Comparison of ENCODE assay signal across 10 cellular contexts in the genomic region with DNA sequence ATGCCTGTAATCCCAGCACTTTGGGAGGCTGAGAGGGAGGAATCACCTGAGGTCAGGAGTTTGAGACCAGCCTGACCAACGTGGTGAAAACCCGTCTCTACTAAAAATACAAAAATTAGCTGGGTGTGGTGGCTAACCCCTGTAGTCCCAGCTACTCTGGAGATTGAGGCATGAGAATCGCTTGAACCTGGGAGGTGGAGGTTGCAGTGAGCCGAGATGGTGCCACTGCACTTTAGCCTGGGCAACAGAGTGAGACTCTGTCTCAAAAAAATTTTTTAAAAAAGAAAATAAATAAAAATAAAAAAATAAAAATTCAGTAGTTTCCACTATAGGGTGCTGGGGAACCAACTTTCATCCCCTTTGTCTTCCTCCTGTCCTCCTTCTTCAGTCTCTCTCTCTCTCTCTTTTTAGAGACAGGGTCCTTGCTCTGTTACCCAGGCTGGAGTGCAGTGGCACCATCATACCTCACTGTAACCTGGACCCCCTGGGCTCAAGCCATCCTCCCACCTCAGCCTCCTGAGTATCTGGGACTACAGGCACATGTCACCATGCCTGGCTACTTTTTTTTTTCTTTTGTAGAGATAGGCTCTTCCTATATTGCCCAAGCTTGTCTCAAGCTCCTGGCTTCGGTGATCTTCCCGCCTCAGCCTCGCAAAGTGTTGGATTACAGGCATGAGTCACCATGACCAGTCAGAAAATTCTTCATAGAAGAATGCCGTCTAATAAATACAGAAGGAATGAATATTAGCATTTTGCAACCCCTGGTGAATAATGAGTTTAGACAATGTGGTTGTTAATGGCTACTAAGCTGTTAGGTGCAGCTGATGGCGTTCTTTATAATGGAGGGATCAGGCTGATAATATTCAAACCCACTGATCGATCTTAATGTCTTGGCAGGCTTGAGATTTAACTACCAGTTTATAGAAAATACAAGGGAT. TPM values are rescaled to one million over a fixed set of nuclear protein-coding genes. Genes with fewer than 3 reads are reported as not detected.
DNase-seq lines count a peak whose midpoint lies in the region; ATAC-seq, FAIRE-seq and TF ChIP-seq lines count a peak whose summit lies in the region.
"Had no signal": no experiment of that assay in that cellular context is flagged by ENCODE, and none has a peak within 500 bp of the region (broad histone marks: within the 10 kb centered on the region; RNA-seq: fewer than 3 reads in every experiment).

No MANE protein-coding gene starts in this region.

- FAIRE-seq in kidney (lab: Jason Lieb, UNC) = no peak

- no peaks in the 10 kb centered on the region for H3K4me1 ChIP-seq in kidney (ENCODE audit: control insufficient read depth in 1 of 2, insufficient read depth in 1 of 2, low read depth in 1 of 2, low read length in 2 of 2)

- ATAC-seq in HG02970 (IDR thresholded peaks at IDR 0.05; ENCODE audit: low FRiP score, unreplicated experiment) = no peak
- ATAC-seq in GM18520 (IDR thresholded peaks at IDR 0.05; ENCODE audit: unreplicated experiment) = no peak
- ATAC-seq: naive thymus-derived CD8-positive, alpha-beta T cell had no signal

- H3K9ac ChIP-seq in kidney (ENCODE audit: low read length in 2 of 2) = no peak overlapping the region

- H3K36me3 ChIP-seq in kidney (ENCODE audit: control insufficient read depth in 1 of 2, insufficient read depth in 2 of 2, low read length in 2 of 2) = no peaks in the 10 kb centered on the region

- no peak overlapping the region for H3K27ac ChIP-seq in kidney (ENCODE audit: low read depth in 2 of 2, low read length in 2 of 2)

- intact Hi-C loops in kidney (cut with DNase I) = no loop called here

- TF ChIP-seq CTCF in AG09319 (IDR thresholded peaks at IDR 0.05; ENCODE audit: low read depth, low read length) = no peak
- no peak for TF ChIP-seq CTCF in kidney (IDR thresholded peaks at IDR 0.05; ENCODE audit: borderline replicate concordance, extremely low read depth, insufficient read depth)

- H3K9me3 ChIP-seq in kidney (ENCODE audit: control insufficient read depth in 1 of 2, low read length in 2 of 2) = no peaks in the 10 kb centered on the region

- DNase-seq in AG09319 (ENCODE audit: extremely low read depth, low read depth) (peak; percentile 24), HK-2 (ENCODE audit: unreplicated experiment) (peak; percentile 66), amniotic stem cell (lab: John Stamatoyannopoulos, UW) (peak; percentile 44), kidney glomerular epithelial cell (lab: John Stamatoyannopoulos, UW) (peak; percentile 66), kidney (no peak)
- DNase-seq in activated naive CD4-positive, alpha-beta T cell (lab: John Stamatoyannopoulos, UW) = no peak
- DNase-seq: naive thymus-derived CD8-positive, alpha-beta T cell; SHP77 had no signal

- no peak overlapping the region for H3K4me3 ChIP-seq in kidney (ENCODE audit: low read length in 2 of 2)

RNA-seq across cellular contexts. Expression of a gene that starts 20.6 kb away (rescaled TPM):
- 2.1 TPM for total RNA-seq in kidney
- 0.88 TPM for polyA plus RNA-seq in kidney (ENCODE audit: insufficient read depth, low read depth, low replicate concordance)

Comparison
In these comparisons a context has a peak if more than half of its experiments do, and no peak if none do; other contexts are left out.
1. DNase-seq: peak in AG09319 (single experiment), HK-2 (single experiment), amniotic stem cell (single experiment) and kidney glomerular epithelial cell (single experiment); none in kidney (single experiment) and activated naive CD4-positive, alpha-beta T cell (0 of 4).